ENCODE assay signal across 19 cellular contexts in genomic region chr2:234534515-234534914, GRCh38. TPM values are rescaled to one million over a fixed set of nuclear protein-coding genes. Genes with fewer than 3 reads are reported as not detected.
DNase-seq lines count a peak whose midpoint lies in the region; ATAC-seq, FAIRE-seq and TF ChIP-seq lines count a peak whose summit lies in the region.
"Had no signal": no experiment of that assay in that cellular context is flagged by ENCODE, and none has a peak within 500 bp of the region (broad histone marks: within the 10 kb centered on the region; RNA-seq: fewer than 3 reads in every experiment).

No MANE protein-coding gene starts in this region.

- peaks cover 34% of the 10 kb centered on the region for H3K27me3 Mint-ChIP-seq in stimulated activated memory B cell treated with anti-CD40 and anti-IgM and Interleukin-4, amounts not matched to agents 10 μg/mL and 1 μg/mL and 100 μg/mL, for 72 hours

- H2AFZ ChIP-seq in neural cell (ENCODE audit: low read depth, low read length) = no peak overlapping the region
- H2AFZ ChIP-seq: GM23248 had no signal

- no peak overlapping the region for H3K9ac ChIP-seq in neural cell (ENCODE audit: low read length)
- H3K9ac ChIP-seq: GM23248 had no signal

- TF ChIP-seq EP300 in neural cell (conservative IDR thresholded peaks at IDR 0.05; ENCODE audit: poor library complexity, severe bottlenecking) = no peak

- no peaks in the 10 kb centered on the region for H3K27me3 ChIP-seq in neural cell (ENCODE audit: insufficient read depth, low read depth, low read length)

- TF ChIP-seq CTCF in neural cell (IDR thresholded peaks at IDR 0.05; ENCODE audit: poor library complexity, severe bottlenecking) = no peak

- no peak overlapping the region for H3K4me3 ChIP-seq in neural cell (ENCODE audit: low read length)
- H3K4me3 ChIP-seq: A549, GM23248, HAP-1 had no signal

- TF ChIP-seq RAD21 in neural cell (conservative IDR thresholded peaks at IDR 0.05) = no peak

- FAIRE-seq in RCC 7860 (lab: Jason Lieb, UNC) = no peak
- FAIRE-seq: A549, GM12892, GM18507 had no signal

- H3K79me2 ChIP-seq in neural cell (replicated peaks; ENCODE audit: insufficient read depth, low read length) = no peaks in the 10 kb centered on the region

- H3F3A ChIP-seq in neural cell (ENCODE audit: insufficient read depth, low read length, poor library complexity, severe bottlenecking) = no peaks in the 10 kb centered on the region

- peak; percentile 24 for ATAC-seq in stimulated activated memory B cell treated with anti-CD40 and anti-IgM and Interleukin-4, amounts not matched to agents 10 μg/mL and 1 μg/mL and 100 μg/mL, for 72 hours
- ATAC-seq: A549 had no signal

- no peaks in the 10 kb centered on the region for H3K4me1 Mint-ChIP-seq in stimulated activated memory B cell treated with anti-CD40 and anti-IgM and Interleukin-4, amounts not matched to agents 10 μg/mL and 1 μg/mL and 100 μg/mL, for 72 hours

- H3K36me3 Mint-ChIP-seq in stimulated activated memory B cell treated with anti-CD40 and anti-IgM and Interleukin-4, amounts not matched to agents 10 μg/mL and 1 μg/mL and 100 μg/mL, for 72 hours = no peaks in the 10 kb centered on the region

- no peaks in the 10 kb centered on the region for H3K9me3 ChIP-seq in neural cell (ENCODE audit: low read length)

- DNase-seq in NCI-H345 treated with DMSO at 0.1 percent for 48 hours (lab: John Stamatoyannopoulos, UW; ENCODE audit: unreplicated experiment) (peak; percentile 46), NCI-H345 (lab: John Stamatoyannopoulos, UW) (no peak), NCI-H748 (lab: John Stamatoyannopoulos, UW; ENCODE audit: unreplicated experiment) (peak; percentile 85), cerebellar nuclear complex (lab: John Stamatoyannopoulos, UW) (no peak), HK-2 (ENCODE audit: unreplicated experiment) (no peak), RCC 7860 (ENCODE audit: low spot score) (no peak)
- DNase-seq: AML-193; CD4-positive, alpha-beta T cell; GDM1; GM23248 had no signal

- no peak overlapping the region for H3K4me2 ChIP-seq in neural cell (ENCODE audit: low read length)
- H3K4me2 ChIP-seq: A549 had no signal

- H3K27ac Mint-ChIP-seq in stimulated activated memory B cell treated with anti-CD40 and anti-IgM and Interleukin-4, amounts not matched to agents 10 μg/mL and 1 μg/mL and 100 μg/mL, for 72 hours = no peak overlapping the region
- H3K27ac Mint-ChIP-seq: CD4-positive, alpha-beta T cell had no signal

- H3K27ac ChIP-seq in neural cell (ENCODE audit: low read length) = peak overlapping the region; percentile 55
- H3K27ac ChIP-seq: 22Rv1, A549, C4-2B, GM23248, HL-60 had no signal

- H4K20me1 ChIP-seq in neural cell (ENCODE audit: insufficient read depth) = no peaks in the 10 kb centered on the region

- no peaks in the 10 kb centered on the region for H3K36me3 ChIP-seq in neural cell (ENCODE audit: insufficient read depth, low read length)
- H3K36me3 ChIP-seq: HAP-1 had no signal

- no peaks in the 10 kb centered on the region for H3K9me2 ChIP-seq in neural cell (ENCODE audit: insufficient read depth, low read length)

- H3K4me3 Mint-ChIP-seq in stimulated activated memory B cell treated with anti-CD40 and anti-IgM and Interleukin-4, amounts not matched to agents 10 μg/mL and 1 μg/mL and 100 μg/mL, for 72 hours = no peak overlapping the region
- H3K4me3 Mint-ChIP-seq: CD4-positive, alpha-beta T cell had no signal

- H3K9me3 Mint-ChIP-seq in stimulated activated memory B cell treated with anti-CD40 and anti-IgM and Interleukin-4, amounts not matched to agents 10 μg/mL and 1 μg/mL and 100 μg/mL, for 72 hours = peaks cover 5% of the 10 kb centered on the region
- H3K9me3 Mint-ChIP-seq: CD4-positive, alpha-beta T cell had no signal

TF ChIP-seq in neural cell, 6 proteins besides CTCF, POLR2A, EP300 and RAD21:
- TF ChIP-seq EZH2 (IDR thresholded peaks at IDR 0.05; ENCODE audit: borderline replicate concordance, insufficient read depth, low read length, poor library complexity, severe bottlenecking) = no peak
- no peak for TF ChIP-seq TAF1 (IDR thresholded peaks at IDR 0.05; ENCODE audit: low read depth)
- no peak for TF ChIP-seq MXI1 (conservative IDR thresholded peaks at IDR 0.05; ENCODE audit: poor library complexity, severe bottlenecking)
- no peak for TF ChIP-seq POLR2AphosphoS5 (IDR thresholded peaks at IDR 0.05)
- no peak for TF ChIP-seq SMC3 (conservative IDR thresholded peaks at IDR 0.05; ENCODE audit: poor library complexity)
- no peak for TF ChIP-seq REST (IDR thresholded peaks at IDR 0.05; ENCODE audit: borderline replicate concordance)

RNA-seq across cellular contexts. Expression of gene ARL4C, which starts 37.6 kb away (rescaled TPM):
- 20.3 and 21.6 TPM in 2 replicates for polyA plus RNA-seq in neural cell
- 42.6 and 44.6 TPM in 2 replicates for polyA minus RNA-seq in neural cell

Comparison
In these comparisons a context has a peak if more than half of its experiments do, and no peak if none do; other contexts are left out.
1. DNase-seq: peak in NCI-H345 treated with DMSO at 0.1 percent for 48 hours (single experiment) and NCI-H748 (single experiment); none in NCI-H345 (single experiment), cerebellar nuclear complex (0 of 2), HK-2 (single experiment) and RCC 7860 (single experiment).